8 cellular contexts compared by ENCODE assay signal in genomic region chr9:38362912-38363588, GRCh38. TPM values are rescaled to one million over a fixed set of nuclear protein-coding genes. Genes with fewer than 3 reads are reported as not detected.
DNase-seq lines count a peak whose midpoint lies in the region; ATAC-seq and TF ChIP-seq lines count a peak whose summit lies in the region.

No MANE protein-coding gene starts in this region.

- peak overlapping the region; percentile 50 for H3K4me3 Mint-ChIP-seq in activated T-helper 17 cell treated with anti-CD3 and anti-CD28 coated beads, Interleukin-2, amount 50 U/mL, for 72 hours

- no peaks in the 10 kb centered on the region for H3K36me3 Mint-ChIP-seq in activated T-helper 17 cell treated with anti-CD3 and anti-CD28 coated beads, Interleukin-2, amount 50 U/mL, for 72 hours (ENCODE audit: low read depth)

- peak; percentile 59 for TF ChIP-seq CTCF in GM12864 (IDR thresholded peaks at IDR 0.05; ENCODE audit: low read depth, low read length, missing control alignments)

- peaks cover 6% of the 10 kb centered on the region for H3K27me3 Mint-ChIP-seq in activated T-helper 17 cell treated with anti-CD3 and anti-CD28 coated beads, Interleukin-2, amount 50 U/mL, for 72 hours

- peak; percentile 64 for ATAC-seq in HG03342 (IDR thresholded peaks at IDR 0.05; ENCODE audit: unreplicated experiment)
- peak; percentile 65 for ATAC-seq in activated T-helper 17 cell treated with anti-CD3 and anti-CD28 coated beads, Interleukin-2, amount 50 U/mL, for 72 hours (replicated peaks)
- ATAC-seq in HG03025 (IDR thresholded peaks at IDR 0.05; ENCODE audit: low FRiP score, unreplicated experiment) = no peak

- peak overlapping the region; percentile 4 for H3K27ac Mint-ChIP-seq in activated T-helper 17 cell treated with anti-CD3 and anti-CD28 coated beads, Interleukin-2, amount 50 U/mL, for 72 hours

- H3K9me3 Mint-ChIP-seq in activated T-helper 17 cell treated with anti-CD3 and anti-CD28 coated beads, Interleukin-2, amount 50 U/mL, for 72 hours = no peaks in the 10 kb centered on the region

- H3K79me2 ChIP-seq in ACC112 (ENCODE audit: control insufficient read depth, insufficient read depth, low read length, unreplicated experiment) = no peaks in the 10 kb centered on the region

- H3K4me3 ChIP-seq in ACC112 (ENCODE audit: low read depth, low read length) (peak overlapping the region; percentile 61), GM12864 (ENCODE audit: low read depth, low read length) (no peak overlapping the region; the same call in 1 of the 2 replicates)

- H3K36me3 ChIP-seq in ACC112 (ENCODE audit: insufficient read depth, low read length) = no peaks in the 10 kb centered on the region

- H3K4me1 Mint-ChIP-seq in activated T-helper 17 cell treated with anti-CD3 and anti-CD28 coated beads, Interleukin-2, amount 50 U/mL, for 72 hours = peaks cover 5% of the 10 kb centered on the region

- H3K27ac ChIP-seq in ACC112 (ENCODE audit: low read depth, low read length) = no peak overlapping the region

- no peaks in the 10 kb centered on the region for H3K27me3 ChIP-seq in ACC112 (ENCODE audit: insufficient read depth, low read length)

- peak overlapping the region; percentile 47 for H2AFZ ChIP-seq in ACC112 (ENCODE audit: low read length, unreplicated experiment)

- no peak for DNase-seq in GM12864 (ENCODE audit: low read depth)
- peak; percentile 37 for DNase-seq in NCI-H460 (ENCODE audit: extremely low read depth, low read depth)
- DNase-seq in glomerular visceral epithelial cell (ENCODE audit: extremely low spot score) = peak; percentile 75
- peak; percentile 74 for DNase-seq in pons (ENCODE audit: low spot score)

- H3K4me1 ChIP-seq in ACC112 (ENCODE audit: control insufficient read depth, insufficient read depth, low read length, unreplicated experiment) = peaks cover 10% of the 10 kb centered on the region

RNA-seq across cellular contexts. Expression of gene ALDH1B1, which starts 29.5 kb away (rescaled TPM):
- total RNA-seq in NCI-H460 (2014; rRNA removed; shearing (Covaris generic)) = 21.3 and 22.6 TPM in 2 replicates
- polyA plus RNA-seq in NCI-H460 (2014; cell fraction: nucleus; rRNA removed) = 17.6 and 18.5 TPM in 2 replicates
- 10 to 100 TPM; 15.6 to 29.1 TPM for total RNA-seq in activated T-helper 17 cell treated with anti-CD3 and anti-CD28 coated beads, Interleukin-2, amount 50 U/mL, for 72 hours
